7 cellular contexts compared by ENCODE assay signal in the genomic region with DNA sequence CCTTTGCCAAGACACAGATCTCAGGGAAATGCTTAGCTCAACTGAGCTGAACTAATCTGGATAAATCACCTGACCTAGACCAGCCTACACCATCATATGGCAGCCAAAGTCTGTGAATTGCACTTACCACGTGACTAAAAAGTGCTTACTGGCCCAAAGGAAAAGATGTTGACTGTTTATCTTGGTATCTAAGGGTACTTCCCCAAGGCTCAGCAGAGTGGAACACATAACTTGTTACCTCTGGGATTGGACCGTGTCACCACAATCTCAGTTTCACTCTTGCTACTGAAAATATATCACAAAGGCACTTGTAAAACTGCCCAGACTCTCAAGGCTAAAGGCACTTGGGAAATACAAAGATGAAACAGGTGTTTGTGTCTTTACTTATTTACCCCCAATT. TPM values are rescaled to one million over a fixed set of nuclear protein-coding genes. Genes with fewer than 3 reads are reported as not detected.
A peak's percentile ranks its signal among the peaks of the same experiment; 100 is the strongest.
DNase-seq lines count a peak whose midpoint lies in the region; ATAC-seq and TF ChIP-seq lines count a peak whose summit lies in the region.
"Not testable (repeated sequence)": the region's sequence is repeated elsewhere in the genome, so short reads cannot be mapped to it uniquely, and the experiment has no call there.

No MANE protein-coding gene starts in this region.

- not testable (repeated sequence) for H3K4me3 ChIP-seq in epithelial cell of proximal tubule (ENCODE audit: low read depth, low read length)

- TF ChIP-seq CTCF in epithelial cell of proximal tubule (conservative IDR thresholded peaks at IDR 0.05; ENCODE audit: low read depth, low read length): not testable (repeated sequence)

- H3K27me3 Mint-ChIP-seq in activated CD4-positive, alpha-beta T cell treated with anti-CD3 and anti-CD28 coated beads for 36 hours; naive B cell: not testable (repeated sequence)

- CTCF ChIA-PET in activated CD4-positive, alpha-beta T cell treated with anti-CD3 and anti-CD28 coated beads for 36 hours (lab: Charles Lee): not testable (repeated sequence)

- peaks cover 17% of the 10 kb centered on the region for H3K4me1 Mint-ChIP-seq in activated CD4-positive, alpha-beta T cell treated with anti-CD3 and anti-CD28 coated beads for 36 hours
- H3K4me1 Mint-ChIP-seq in naive B cell: peaks cover 29 to 61% (median 30%) of the 10 kb centered on the region in 3 donors

- intact Hi-C loops in activated CD4-positive, alpha-beta T cell treated with anti-CD3 and anti-CD28 coated beads for 36 hours (cut with DNase I, micrococcal nuclease): not testable (repeated sequence)

- H3K27ac Mint-ChIP-seq in activated CD4-positive, alpha-beta T cell treated with anti-CD3 and anti-CD28 coated beads for 36 hours: not testable (repeated sequence)
- H3K27ac Mint-ChIP-seq in naive B cell: peak overlapping the region; percentile 94 to 99 (median 96)

- not testable (repeated sequence) for H3K9me3 Mint-ChIP-seq in activated CD4-positive, alpha-beta T cell treated with anti-CD3 and anti-CD28 coated beads for 36 hours (ENCODE audit: low read depth); naive B cell

- H3K36me3 Mint-ChIP-seq in activated CD4-positive, alpha-beta T cell treated with anti-CD3 and anti-CD28 coated beads for 36 hours (ENCODE audit: low read depth); naive B cell: not testable (repeated sequence)

- H3K4me3 Mint-ChIP-seq in activated CD4-positive, alpha-beta T cell treated with anti-CD3 and anti-CD28 coated beads for 36 hours: not testable (repeated sequence)
- peak overlapping the region in 7 of 8 donors; percentile 15 to 85 (median 71) for H3K4me3 Mint-ChIP-seq in naive B cell

- ATAC-seq in GM18519 (IDR thresholded peaks at IDR 0.05; ENCODE audit: low FRiP score, unreplicated experiment) (peak; percentile 88), GM21367 (IDR thresholded peaks at IDR 0.05; ENCODE audit: unreplicated experiment) (peak; percentile 83), HG02938 (IDR thresholded peaks at IDR 0.05; ENCODE audit: unreplicated experiment) (peak; percentile 97), HG03520 (IDR thresholded peaks at IDR 0.05; ENCODE audit: unreplicated experiment) (peak; percentile 92), naive B cell (ENCODE audit: low read depth in 2 of 2) (peak; percentile 97 to 98)
- peak; percentile 91 for ATAC-seq in activated CD4-positive, alpha-beta T cell treated with anti-CD3 and anti-CD28 coated beads for 36 hours

- peak; percentile 63 for DNase-seq in activated CD4-positive, alpha-beta T cell treated with anti-CD3 and anti-CD28 coated beads for 36 hours
- DNase-seq in epithelial cell of proximal tubule (ENCODE audit: low read depth) (peak; percentile 92), naive B cell (peak; percentile 73)

- POLR2A ChIA-PET in activated CD4-positive, alpha-beta T cell treated with anti-CD3 and anti-CD28 coated beads for 36 hours (lab: Charles Lee): not testable (repeated sequence)

RNA-seq across cellular contexts. Expression of gene GOLGA5, which starts 18.8 kb away (rescaled TPM):
- total RNA-seq in activated CD4-positive, alpha-beta T cell treated with anti-CD3 and anti-CD28 coated beads for 36 hours: 10 to 100 TPM; 20.3 to 23.5 TPM
- total RNA-seq in epithelial cell of proximal tubule: 23.4 and 25.0 TPM in 2 replicates
- polyA plus RNA-seq in naive B cell (ENCODE audit: low read depth in 6 of 6): 10 to 100 TPM; 16.0 to 27.5 (median 21.2) TPM

RNA-seq across cellular contexts. Expression of gene LGMN, which starts 26.9 kb away (rescaled TPM):
- 1 to 10 TPM; 3.2 to 5.6 TPM for total RNA-seq in activated CD4-positive, alpha-beta T cell treated with anti-CD3 and anti-CD28 coated beads for 36 hours
- total RNA-seq in epithelial cell of proximal tubule: 35.7 and 63.5 TPM in 2 replicates
- 10 to 100 TPM in 4 of 6 donors, 1 to 10 TPM in 2; 9.1 to 22.1 (median 13.2) TPM for polyA plus RNA-seq in naive B cell (ENCODE audit: low read depth in 6 of 6)
